Comparison of ENCODE assay signal across 18 cellular contexts in genomic region chr3:2872884-2873283, GRCh38.
"Had no signal": no experiment of that assay in that cellular context is flagged by ENCODE, and none has a peak within 500 bp of the region (broad histone marks: within the 10 kb centered on the region; RNA-seq: fewer than 3 reads in every experiment).

No MANE protein-coding gene starts in this region.

- H3K27ac ChIP-seq: epithelial cell of prostate, esophagus squamous epithelium, heart right ventricle, neutrophil, psoas muscle, upper lobe of right lung, vagina had no signal

- ATAC-seq: effector memory CD8-positive, alpha-beta T cell; naive thymus-derived CD4-positive, alpha-beta T cell; psoas muscle; stimulated activated effector memory CD8-positive, alpha-beta T cell treated with anti-CD3 and anti-CD28 coated beads, Interleukin-12 subunit alpha, Interleukin-12 subunit beta, amount 100 ng/mL, for 72 hours; stimulated activated naive CD8-positive, alpha-beta T cell treated with anti-CD3 and anti-CD28 coated beads, Interleukin-15, Interleukin-2, amounts not matched to agents 100 U/mL and 50 U/mL, for 24 hours; upper lobe of right lung had no signal

- H3K9me3 ChIP-seq: esophagus squamous epithelium, heart right ventricle, neutrophil, psoas muscle, tibial nerve, upper lobe of right lung, vagina had no signal

- H3K36me3 ChIP-seq: esophagus squamous epithelium, heart right ventricle, neutrophil, tibial nerve, upper lobe of right lung, vagina had no signal

- H3K4me1 ChIP-seq: esophagus squamous epithelium, heart right ventricle, psoas muscle, upper lobe of right lung, vagina had no signal

- H3K27me3 ChIP-seq: esophagus squamous epithelium, heart right ventricle, neutrophil, tibial nerve, upper lobe of right lung, vagina had no signal

- H3K4me3 ChIP-seq: esophagus squamous epithelium, heart right ventricle, psoas muscle, tibial nerve, upper lobe of right lung, vagina had no signal

- DNase-seq: effector memory CD8-positive, alpha-beta T cell; esophagus squamous epithelium; foreskin melanocyte; heart right ventricle; hypothalamus; kidney glomerular epithelial cell; naive thymus-derived CD4-positive, alpha-beta T cell; nephron progenitor cell; psoas muscle; stimulated activated CD4-positive, alpha-beta T cell treated with anti-CD3 and anti-CD28 coated beads, Interleukin-4, amount 100 ng/mL, for 1 hour; stimulated activated CD8-positive, alpha-beta memory T cell treated with anti-CD3 and anti-CD28 coated beads, Interleukin-4, amount 100 ng/mL, for 48 hours; stimulated activated naive CD8-positive, alpha-beta T cell treated with anti-CD3 and anti-CD28 coated beads, Interleukin-15, Interleukin-2, amounts not matched to agents 100 U/mL and 50 U/mL, for 24 hours; upper lobe of right lung had no signal
